In the genomic region with DNA sequence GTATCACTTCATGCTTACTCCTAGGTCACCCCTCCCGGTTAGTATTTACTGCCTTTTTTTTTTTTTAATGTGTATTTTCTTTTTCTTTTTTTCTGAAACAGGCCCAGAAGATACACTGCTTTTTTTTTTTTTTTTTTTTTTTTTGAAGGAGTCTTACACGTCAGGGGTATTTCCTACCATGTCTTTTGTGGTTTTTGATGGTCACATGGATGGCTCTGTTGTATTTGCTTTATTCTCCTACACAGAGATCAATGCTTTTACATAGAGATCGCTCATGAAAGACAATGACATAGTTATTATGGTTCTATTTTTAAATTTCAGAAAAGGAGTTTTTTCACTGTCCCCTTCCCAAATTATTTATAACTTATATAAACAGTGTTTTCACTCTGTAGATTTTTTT, we compare ENCODE assay signal across 18 cellular contexts. TPM values are rescaled to one million over a fixed set of nuclear protein-coding genes. Genes with fewer than 3 reads are reported as not detected.
"Had no signal": no experiment of that assay in that cellular context is flagged by ENCODE, and none has a peak within 500 bp of the region (broad histone marks: within the 10 kb centered on the region; RNA-seq: fewer than 3 reads in every experiment).

No MANE protein-coding gene starts in this region.

- H3K27ac ChIP-seq: epithelial cell of prostate, hepatocyte, left ventricle myocardium inferior, sigmoid colon, transverse colon had no signal

- H3K4me2 ChIP-seq: hepatocyte had no signal

- H3K4me1 ChIP-seq: left ventricle myocardium inferior, transverse colon had no signal

- ATAC-seq: natural killer cell; stimulated activated naive B cell treated with anti-CD40 and anti-IgM and Interleukin-4, amounts not matched to agents 10 μg/mL and 1 μg/mL and 100 μg/mL, for 72 hours had no signal

- DNase-seq: activated CD4-positive, alpha-beta T cell treated with anti-CD3 and anti-CD28 coated beads for 1 hour; activated naive CD4-positive, alpha-beta T cell treated with Interleukin-2 at 50 U/mL for 16 hours; activated naive CD8-positive, alpha-beta T cell treated with anti-CD3 and anti-CD28 coated beads for 36 hours; activated T-cell treated with anti-CD3 and anti-CD28 coated beads, Interleukin-2, amount 50 U/mL, for 48 hours; cerebellar nuclear complex; cortex of kidney; foreskin fibroblast; left ventricle myocardium inferior; natural killer cell; retina; sigmoid colon; stimulated activated CD4-positive, alpha-beta T cell treated with anti-CD3 and anti-CD28 coated beads, Interleukin-2, amount 100 ng/mL, for 48 hours; stimulated activated CD8-positive, alpha-beta memory T cell treated with anti-CD3 and anti-CD28 coated beads, Interleukin-4, amount 100 ng/mL, for 48 hours; stimulated activated naive B cell treated with anti-CD40 and anti-IgM and Interleukin-4, amounts not matched to agents 10 μg/mL and 1 μg/mL and 100 μg/mL, for 72 hours; T-helper 9 cell; transverse colon had no signal

- H3K4me3 ChIP-seq: hepatocyte, left ventricle myocardium inferior, sigmoid colon, transverse colon had no signal

- H3K9me3 ChIP-seq: left ventricle myocardium inferior, sigmoid colon, transverse colon had no signal

- H3K79me2 ChIP-seq: hepatocyte had no signal

- H2AFZ ChIP-seq: hepatocyte had no signal

- H3K36me3 ChIP-seq: left ventricle myocardium inferior, sigmoid colon, transverse colon had no signal

- H3K27me3 ChIP-seq: hepatocyte, sigmoid colon, transverse colon had no signal

RNA-seq across cellular contexts. Expression of gene BHLHE41, which starts 32.1 kb away (rescaled TPM):
- total RNA-seq: activated naive CD8-positive, alpha-beta T cell treated with anti-CD3 and anti-CD28 coated beads for 36 hours had no signal
